30 cellular contexts compared by ENCODE assay signal in genomic region chr4:140681201-140681600, GRCh38.
"Had no signal": no experiment of that assay in that cellular context is flagged by ENCODE, and none has a peak within 500 bp of the region (broad histone marks: within the 10 kb centered on the region; RNA-seq: fewer than 3 reads in every experiment).

No MANE protein-coding gene starts in this region.

- H3K4me1 Mint-ChIP-seq: activated CD4-positive, alpha-beta T cell treated with anti-CD3 and anti-CD28 coated beads for 36 hours; activated CD4-positive, alpha-beta T cell treated with anti-CD3 and anti-CD28 coated beads, Interleukin-2, amount 10 ng/mL, durations not matched to agents 24 days and 14 days; activated CD8-positive, alpha-beta memory T cell treated with anti-CD3 and anti-CD28 coated beads, Interleukin-2, amount 10 ng/mL, durations not matched to agents 7 days and 5 days; activated naive CD4-positive, alpha-beta T cell treated with anti-CD3 and anti-CD28 coated beads, Interleukin-2, amount 10 ng/mL, durations not matched to agents 7 days and 5 days; central memory CD8-positive, alpha-beta T cell; T-helper 17 cell had no signal

- H3K27ac ChIP-seq: brain microvascular endothelial cell, esophagus muscularis mucosa, WERI-Rb-1 had no signal

- H3K27me3 ChIP-seq: brain microvascular endothelial cell, esophagus muscularis mucosa had no signal

- ATAC-seq: activated CD4-positive, alpha-beta T cell treated with anti-CD3 and anti-CD28 coated beads for 36 hours; activated CD8-positive, alpha-beta memory T cell treated with anti-CD3 and anti-CD28 coated beads, Interleukin-2, amount 10 ng/mL, durations not matched to agents 7 days and 5 days; activated CD8-positive, alpha-beta T cell treated with anti-CD3 and anti-CD28 coated beads, Interleukin-2, amount 10 ng/mL, durations not matched to agents 7 days and 5 days; T-helper 17 cell had no signal

- H3K4me1 ChIP-seq: esophagus muscularis mucosa had no signal

- DNase-seq: activated CD4-positive, alpha-beta memory T cell treated with anti-CD3 and anti-CD28 coated beads for 36 hours; activated CD4-positive, alpha-beta T cell treated with anti-CD3 and anti-CD28 coated beads for 36 hours; activated CD4-positive, alpha-beta T cell treated with anti-CD3 and anti-CD28 coated beads, Interleukin-2, amount 10 ng/mL, durations not matched to agents 24 days and 14 days; activated CD4-positive, CD25-positive, alpha-beta regulatory T cell; activated CD4-positive, CD25-positive, alpha-beta regulatory T cell treated with anti-CD3 and anti-CD28 coated beads, Interleukin-2, amount 50 U/mL, for 72 hours; activated CD8-positive, alpha-beta memory T cell treated with anti-CD3 and anti-CD28 coated beads, Interleukin-2, amount 10 ng/mL, durations not matched to agents 7 days and 5 days; activated CD8-positive, alpha-beta memory T cell treated with anti-CD3 and anti-CD28 coated beads, Interleukin-2, amount 50 U/mL, for 4 hours; activated CD8-positive, alpha-beta T cell treated with anti-CD3 and anti-CD28 coated beads, Interleukin-2, amount 10 ng/mL, durations not matched to agents 7 days and 5 days; activated effector memory CD4-positive, alpha-beta T cell treated with anti-CD3 and anti-CD28 coated beads, Interleukin-2, amount 50 U/mL, for 16 hours; activated naive CD4-positive, alpha-beta T cell treated with anti-CD3 and anti-CD28 coated beads, Interleukin-2, amount 10 ng/mL, durations not matched to agents 7 days and 5 days; activated T-cell treated with anti-CD3 and anti-CD28 coated beads, Interleukin-2, amount 50 U/mL, for 1 hour; activated T-cell treated with anti-CD3 and anti-CD28 coated beads, Interleukin-2, amount 50 U/mL, for 48 hours; amniotic stem cell; anterior cingulate cortex; brain microvascular endothelial cell; cortex of kidney; effector CD8-positive, alpha-beta T cell; erythroblast; foreskin fibroblast; head of caudate nucleus; T-helper 1 cell; T-helper 17 cell; T1000; WERI-Rb-1 had no signal

- H3K27ac Mint-ChIP-seq: activated CD4-positive, alpha-beta memory T cell treated with anti-CD3 and anti-CD28 coated beads for 36 hours; activated CD4-positive, alpha-beta T cell treated with anti-CD3 and anti-CD28 coated beads for 36 hours; activated CD4-positive, alpha-beta T cell treated with anti-CD3 and anti-CD28 coated beads, Interleukin-2, amount 10 ng/mL, durations not matched to agents 24 days and 14 days; activated CD8-positive, alpha-beta memory T cell treated with anti-CD3 and anti-CD28 coated beads, Interleukin-2, amount 10 ng/mL, durations not matched to agents 7 days and 5 days; activated CD8-positive, alpha-beta T cell treated with anti-CD3 and anti-CD28 coated beads, Interleukin-2, amount 10 ng/mL, durations not matched to agents 7 days and 5 days; activated naive CD4-positive, alpha-beta T cell treated with anti-CD3 and anti-CD28 coated beads, Interleukin-2, amount 10 ng/mL, durations not matched to agents 7 days and 5 days; activated naive CD8-positive, alpha-beta T cell; activated T-helper 1 cell treated with anti-CD3 and anti-CD28 coated beads, Interleukin-12 subunit alpha, Interleukin-12 subunit beta, Interleukin-2, Interleukin-4 antibody, amounts not matched to agents 30 ng/mL and 10 ng/mL and 1 ng/mL, durations not matched to agents 14 hours and 24 hours and 36 hours; activated T-helper 2 cell treated with anti-CD3 and anti-CD28 coated beads, Interferon-gamma antibody, Interleukin-2, Interleukin-4, amounts not matched to agents 10 μg/mL and 5 μg/mL and 100 μg/mL, durations not matched to agents 14 hours and 24 hours and 36 hours; T-helper 17 cell; T-helper 2 cell treated with Interferon-gamma antibody and Interleukin-4, amounts not matched to agents 5 μg/mL and 100 μg/mL, for 36 hours had no signal

- H3K4me3 Mint-ChIP-seq: activated CD4-positive, alpha-beta memory T cell treated with anti-CD3 and anti-CD28 coated beads for 36 hours; activated CD4-positive, alpha-beta T cell treated with anti-CD3 and anti-CD28 coated beads for 36 hours; activated CD4-positive, alpha-beta T cell treated with anti-CD3 and anti-CD28 coated beads, Interleukin-2, amount 10 ng/mL, durations not matched to agents 24 days and 14 days; activated CD8-positive, alpha-beta memory T cell treated with anti-CD3 and anti-CD28 coated beads, Interleukin-2, amount 10 ng/mL, durations not matched to agents 7 days and 5 days; activated CD8-positive, alpha-beta T cell treated with anti-CD3 and anti-CD28 coated beads, Interleukin-2, amount 10 ng/mL, durations not matched to agents 7 days and 5 days; activated naive CD4-positive, alpha-beta T cell treated with anti-CD3 and anti-CD28 coated beads, Interleukin-2, amount 10 ng/mL, durations not matched to agents 7 days and 5 days; activated naive CD8-positive, alpha-beta T cell; activated T-helper 1 cell treated with anti-CD3 and anti-CD28 coated beads, Interleukin-12 subunit alpha, Interleukin-12 subunit beta, Interleukin-2, Interleukin-4 antibody, amounts not matched to agents 30 ng/mL and 10 ng/mL and 1 ng/mL, durations not matched to agents 14 hours and 24 hours and 36 hours; central memory CD8-positive, alpha-beta T cell; T-helper 17 cell; T-helper 2 cell treated with Interferon-gamma antibody and Interleukin-4, amounts not matched to agents 5 μg/mL and 100 μg/mL, for 36 hours had no signal

- H3K36me3 Mint-ChIP-seq: activated CD4-positive, alpha-beta memory T cell treated with anti-CD3 and anti-CD28 coated beads for 36 hours; activated CD8-positive, alpha-beta memory T cell treated with anti-CD3 and anti-CD28 coated beads, Interleukin-2, amount 10 ng/mL, durations not matched to agents 7 days and 5 days; activated naive CD4-positive, alpha-beta T cell treated with anti-CD3 and anti-CD28 coated beads, Interleukin-2, amount 10 ng/mL, durations not matched to agents 7 days and 5 days; activated naive CD8-positive, alpha-beta T cell had no signal

- H3K4me3 ChIP-seq: esophagus muscularis mucosa had no signal

- H3K9me3 ChIP-seq: esophagus muscularis mucosa had no signal

- H3K9me3 Mint-ChIP-seq: activated CD4-positive, alpha-beta memory T cell treated with anti-CD3 and anti-CD28 coated beads for 36 hours; activated CD4-positive, alpha-beta T cell treated with anti-CD3 and anti-CD28 coated beads, Interleukin-2, amount 10 ng/mL, durations not matched to agents 24 days and 14 days; activated naive CD4-positive, alpha-beta T cell treated with anti-CD3 and anti-CD28 coated beads, Interleukin-2, amount 10 ng/mL, durations not matched to agents 7 days and 5 days; activated T-helper 1 cell treated with anti-CD3 and anti-CD28 coated beads, Interleukin-12 subunit alpha, Interleukin-12 subunit beta, Interleukin-2, Interleukin-4 antibody, amounts not matched to agents 30 ng/mL and 10 ng/mL and 1 ng/mL, durations not matched to agents 14 hours and 24 hours and 36 hours; activated T-helper 2 cell treated with anti-CD3 and anti-CD28 coated beads, Interferon-gamma antibody, Interleukin-2, Interleukin-4, amounts not matched to agents 10 μg/mL and 5 μg/mL and 100 μg/mL, durations not matched to agents 14 hours and 24 hours and 36 hours; central memory CD8-positive, alpha-beta T cell; T-helper 2 cell treated with Interferon-gamma antibody and Interleukin-4, amounts not matched to agents 5 μg/mL and 100 μg/mL, for 36 hours had no signal
